In the genomic region with DNA sequence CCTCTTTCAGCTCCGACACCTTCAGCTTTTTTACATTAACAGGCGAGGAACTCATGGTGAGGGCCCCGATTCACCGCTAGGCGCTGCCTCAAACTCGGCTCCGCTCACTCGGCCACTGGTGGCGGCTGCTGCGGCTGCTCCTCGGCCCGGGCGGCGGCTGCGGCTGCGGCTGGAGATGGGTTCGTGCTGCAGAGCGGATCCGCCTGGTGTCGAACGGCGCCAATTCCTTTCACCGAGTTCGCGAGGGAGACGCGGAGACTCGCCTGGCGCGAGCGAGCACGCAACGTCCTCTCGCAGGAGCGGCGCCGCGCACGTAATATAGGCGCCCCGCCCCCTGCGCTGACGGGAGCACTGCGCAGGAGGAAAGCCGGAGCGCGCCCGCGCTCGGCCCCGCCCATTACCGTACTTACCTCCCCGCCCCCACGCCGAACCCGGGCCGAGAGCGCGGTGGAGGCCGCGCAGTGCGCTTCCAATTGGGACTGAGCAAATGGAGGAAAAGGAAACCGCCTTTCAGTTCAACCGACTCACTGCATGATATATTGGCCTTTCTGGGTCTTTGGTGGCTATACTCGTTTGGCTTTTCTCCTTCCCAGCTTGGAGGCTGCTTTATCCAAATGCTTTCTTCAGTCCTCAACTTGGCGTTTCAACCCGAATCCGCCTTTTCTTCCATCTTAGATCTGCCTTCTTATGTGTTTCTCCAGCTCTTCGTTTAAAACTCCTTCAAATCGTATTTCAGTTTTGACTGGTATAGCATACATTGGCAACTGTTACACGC, we compare ENCODE assay signal across 8 cellular contexts. TPM values are rescaled to one million over a fixed set of nuclear protein-coding genes. Genes with fewer than 3 reads are reported as not detected.
DNase-seq lines count a peak whose midpoint lies in the region; ATAC-seq and TF ChIP-seq lines count a peak whose summit lies in the region.

A gene (minus strand): TSS at position 291 of the 775 bp plus-strand sequence. CDS start 236 bp downstream, at position 55.

- peak within 1 kb of the TSS; percentile 98 for H3K27ac Mint-ChIP-seq in activated B cell treated with CpG ODN at 0.5 μM for 24 hours
- peak within 1 kb of the TSS; percentile 95 to 98 (median 98) for H3K27ac Mint-ChIP-seq in immature natural killer cell

- peak; percentile 95 for DNase-seq in AG09319 (ENCODE audit: extremely low read depth, low read depth)
- DNase-seq in NCI-H345 (lab: John Stamatoyannopoulos, UW): peak; percentile 98
- DNase-seq in activated B cell treated with CpG ODN at 0.5 μM for 24 hours: peak; percentile 99
- peak; percentile 19 to 98 (median 93) for DNase-seq in caudate nucleus (lab: John Stamatoyannopoulos, UW)
- DNase-seq in immature natural killer cell: peak; percentile 97 to 98 (median 97)
- peak; percentile 99 for DNase-seq in spleen

- H3K27me3 ChIP-seq in spleen (replicated peaks in 1 of 7): no peaks in the 10 kb centered on the region

- intact Hi-C loops in activated B cell treated with CpG ODN at 0.5 μM for 24 hours (cut with micrococcal nuclease): loop anchor here (1.0 to 10.0 kb wide), 12 partner anchors 29 to 1702 kb away; a partner anchor contains a TSS
- intact Hi-C loops in spleen (cut with DNase I; ENCODE audit: low total_unique reads): no loop called here

- no peaks in the 10 kb centered on the region for H3K27me3 Mint-ChIP-seq in activated B cell treated with CpG ODN at 0.5 μM for 24 hours
- H3K27me3 Mint-ChIP-seq in immature natural killer cell (ENCODE audit: low read depth in 3 of 3): peaks cover 30 to 40% (median 40%) of the 10 kb centered on the region in 3 donors

- POLR2A ChIA-PET in activated B cell treated with CpG ODN at 0.5 μM for 24 hours (lab: Charles Lee): interaction anchor here (0.5 to 8.8 kb wide), 29 partner anchors 12 to 1610 kb away, joined by 3 to 364 read pairs (median 5); a partner anchor contains a TSS

- H3K36me3 ChIP-seq in spleen: peaks cover 0 to 26% (median 14%) of the 10 kb centered on the region in 6 donors

- peaks cover 29 to 48% (median 42%) of the 10 kb centered on the region in 6 donors for H3K4me1 ChIP-seq in spleen

- CTCF ChIA-PET in activated B cell treated with CpG ODN at 0.5 μM for 24 hours (lab: Charles Lee): interaction anchor here (0.6 to 7.8 kb wide), 10 partner anchors 14 to 178 kb away, joined by 3 to 56 read pairs (median 4); a partner anchor contains a TSS

- TF ChIP-seq CTCF in AG09319 (IDR thresholded peaks at IDR 0.05; ENCODE audit: low read depth, low read length): peak; percentile 16
- no peak for TF ChIP-seq CTCF in activated B cell treated with CpG ODN at 0.5 μM for 24 hours (IDR thresholded peaks at IDR 0.05)
- peak; percentile 8 to 58 (median 39) for TF ChIP-seq CTCF in spleen (IDR thresholded peaks at IDR 0.05 in 8 of 11, conservative IDR thresholded peaks at IDR 0.05 in 3 of 11)

- H3K9me3 Mint-ChIP-seq in activated B cell treated with CpG ODN at 0.5 μM for 24 hours (no peaks in the 10 kb centered on the region), immature natural killer cell (no peaks in the 10 kb centered on the region)

- TF ChIP-seq POLR2A in GM18951 (IDR thresholded peaks at IDR 0.05; ENCODE audit: extremely low read depth, insufficient read depth, insufficient read length) (peak; percentile 96), spleen (IDR thresholded peaks at IDR 0.05) (peak; percentile 81 to 95 (median 94))

- no peaks in the 10 kb centered on the region for H3K9me3 ChIP-seq in spleen

- H3K4me3 ChIP-seq in spleen: peak within 1 kb of the TSS; percentile 71 to 97 (median 90)

- peak; percentile 66 for ATAC-seq in HG03196 (IDR thresholded peaks at IDR 0.05; ENCODE audit: unreplicated experiment)
- ATAC-seq in activated B cell treated with CpG ODN at 0.5 μM for 24 hours (ENCODE audit: low read depth): peak; percentile 74

- in situ Hi-C loops in GM18951 (cut with MboI; ENCODE audit: low sequenced_read_pairs, unreplicated experiment): loop anchor here (25.0 kb wide), 1 partner anchor 173 kb away; no protein-coding TSS in a partner anchor

- WGBS in spleen, 5 donors: 0 to 1% (median 0%) methylated on average over 19 to 71 of the region's 71 CpGs

- peaks cover 38% of the 10 kb centered on the region for H3K4me1 Mint-ChIP-seq in activated B cell treated with CpG ODN at 0.5 μM for 24 hours
- H3K4me1 Mint-ChIP-seq in immature natural killer cell: peaks cover 55 to 67% of the 10 kb centered on the region in 2 donors

- H3K4me3 Mint-ChIP-seq in activated B cell treated with CpG ODN at 0.5 μM for 24 hours (peak within 1 kb of the TSS; percentile 90), immature natural killer cell (peak within 1 kb of the TSS; percentile 92 to 95 (median 92))

- H3K27ac ChIP-seq in caudate nucleus (ENCODE audit: low read depth, low read length) (peak within 1 kb of the TSS; percentile 97), spleen (peak within 1 kb of the TSS; percentile 99 to 100 (median 100))

- H3K36me3 Mint-ChIP-seq in activated B cell treated with CpG ODN at 0.5 μM for 24 hours (ENCODE audit: low read depth): peaks cover 40% of the 10 kb centered on the region
- peaks cover 7 to 14% (median 13%) of the 10 kb centered on the region in 3 donors for H3K36me3 Mint-ChIP-seq in immature natural killer cell

RNA-seq across cellular contexts. Expression of the gene that starts here (rescaled TPM):
- total RNA-seq in activated B cell treated with CpG ODN at 0.5 μM for 24 hours (424 and 428 TPM in 2 replicates), spleen (100 to 1,000 TPM; 279 to 457 (median 350) TPM)
- polyA plus RNA-seq in immature natural killer cell (100 to 1,000 TPM; 110 to 398 (median 137) TPM), spleen (100 to 1,000 TPM; 121 to 156 (median 153) TPM)

Comparison
In these comparisons a context has a peak if more than half of its experiments do, and no peak if none do; other contexts are left out.
1. Peak in every context shown above with its lines: DNase-seq, ATAC-seq, H3K4me3 ChIP-seq and H3K27ac ChIP-seq.